Comparison of ENCODE assay signal across 9 cellular contexts in genomic region chr9:133935328-133936040, GRCh38. TPM values are rescaled to one million over a fixed set of nuclear protein-coding genes. Genes with fewer than 3 reads are reported as not detected.
DNase-seq lines count a peak whose midpoint lies in the region; ATAC-seq and TF ChIP-seq lines count a peak whose summit lies in the region.
"Had no signal": no experiment of that assay in that cellular context is flagged by ENCODE, and none has a peak within 500 bp of the region (broad histone marks: within the 10 kb centered on the region; RNA-seq: fewer than 3 reads in every experiment).

No MANE protein-coding gene starts in this region.

- H3K4me3 ChIP-seq in Peyer's patch (peak overlapping the region in 1 of 4 donors; percentile 3), esophagus muscularis mucosa (peak overlapping the region in 1 of 4 donors; percentile 0), muscle layer of duodenum (ENCODE audit: low read depth in 1 of 2, low read length in 2 of 2) (no peak overlapping the region)

- H3K9me3 Mint-ChIP-seq in activated CD4-positive, alpha-beta T cell treated with anti-CD3 and anti-CD28 coated beads, Interleukin-2, amount 10 ng/mL, durations not matched to agents 24 days and 14 days, result peaks cover 4% of the 10 kb centered on the region

- H3K4me3 Mint-ChIP-seq in activated CD4-positive, alpha-beta T cell treated with anti-CD3 and anti-CD28 coated beads, Interleukin-2, amount 10 ng/mL, durations not matched to agents 24 days and 14 days, result no peak overlapping the region

- ATAC-seq in GM18867 (IDR thresholded peaks at IDR 0.05; ENCODE audit: unreplicated experiment), result no peak

- H3K27me3 ChIP-seq in Peyer's patch (no peaks in the 10 kb centered on the region), esophagus muscularis mucosa (no peaks in the 10 kb centered on the region), muscle layer of duodenum (ENCODE audit: low read depth, low read length) (no peaks in the 10 kb centered on the region)

- H3K36me3 ChIP-seq in Peyer's patch (peaks cover 0 to 8% (median 0%) of the 10 kb centered on the region in 3 donors), esophagus muscularis mucosa (peaks cover 0 to 19% (median 6%) of the 10 kb centered on the region in 4 donors), muscle layer of duodenum (ENCODE audit: control insufficient read depth in 1 of 2, insufficient read depth in 2 of 2, low read length in 2 of 2) (peaks cover 3 to 5% of the 10 kb centered on the region in 2 donors)

- H3K27ac ChIP-seq in Peyer's patch, result peak overlapping the region; percentile 38 to 92 (median 89)
- H3K27ac ChIP-seq in esophagus muscularis mucosa (replicated peaks in 1 of 4), result peak overlapping the region; percentile 7 to 53 (median 33)
- H3K27ac ChIP-seq in muscle layer of duodenum (ENCODE audit: low read length), result peak overlapping the region; percentile 63

- H3K36me3 Mint-ChIP-seq in activated CD4-positive, alpha-beta T cell treated with anti-CD3 and anti-CD28 coated beads, Interleukin-2, amount 10 ng/mL, durations not matched to agents 24 days and 14 days (ENCODE audit: low read depth), result no peaks in the 10 kb centered on the region

- intact Hi-C loops in esophagus muscularis mucosa (cut with DNase I), result no loop called here
- intact Hi-C loops in activated CD4-positive, alpha-beta T cell treated with anti-CD3 and anti-CD28 coated beads, Interleukin-2, amount 10 ng/mL, durations not matched to agents 24 days and 14 days (cut with micrococcal nuclease), result no loop called here

- H3K9me3 ChIP-seq in Peyer's patch (no peaks in the 10 kb centered on the region), esophagus muscularis mucosa (no peaks in the 10 kb centered on the region), muscle layer of duodenum (ENCODE audit: control insufficient read depth in 1 of 2, low read length in 2 of 2) (no peaks in the 10 kb centered on the region)

- TF ChIP-seq POLR2A in Peyer's patch (IDR thresholded peaks at IDR 0.05) (no peak), esophagus muscularis mucosa (IDR thresholded peaks at IDR 0.05; ENCODE audit: low read depth) (no peak)

- in situ Hi-C loops in ACHN (cut with HindIII; ENCODE audit: low pct_ligation_motif_present, low pct_unique_long_range_greater_than_20kb, low sequenced_read_pairs), result no loop called here

- no peak for TF ChIP-seq EP300 in esophagus muscularis mucosa (IDR thresholded peaks at IDR 0.05)

- H3K4me1 ChIP-seq in Peyer's patch (peaks cover 0 to 29% (median 12%) of the 10 kb centered on the region in 4 donors), esophagus muscularis mucosa (peaks cover 0 to 33% (median 26%) of the 10 kb centered on the region in 4 donors), muscle layer of duodenum (ENCODE audit: control insufficient read depth in 1 of 2, insufficient read depth in 2 of 2, low read length in 2 of 2) (peaks cover 0 to 5% of the 10 kb centered on the region in 2 donors)

- peak; percentile 64 for DNase-seq in ACHN
- DNase-seq in Peyer's patch, result peak in 2 of 3 donors; percentile 74 to 78
- no peak for DNase-seq in esophagus muscularis mucosa (ENCODE audit: extremely low spot score)
- DNase-seq in activated CD4-positive, alpha-beta T cell treated with anti-CD3 and anti-CD28 coated beads, Interleukin-2, amount 10 ng/mL, durations not matched to agents 24 days and 14 days, result no peak
- no peak for DNase-seq in NCI-H1930 (lab: John Stamatoyannopoulos, UW)
- DNase-seq in SIG-M5 (lab: John Stamatoyannopoulos, UW), result no peak
- DNase-seq: activated CD8-positive, alpha-beta memory T cell treated with anti-CD3 and anti-CD28 coated beads for 24 hours had no signal

- H3K27ac Mint-ChIP-seq in activated CD4-positive, alpha-beta T cell treated with anti-CD3 and anti-CD28 coated beads, Interleukin-2, amount 10 ng/mL, durations not matched to agents 24 days and 14 days, result no peak overlapping the region

- TF ChIP-seq CTCF in Peyer's patch (IDR thresholded peaks at IDR 0.05) (peak in 3 of 6 experiments; percentile 28 to 34 (median 29)), esophagus muscularis mucosa (IDR thresholded peaks at IDR 0.05) (no peak)

- WGBS in esophagus muscularis mucosa, result 71% methylated on average over 15 of the region's 30 CpGs

- H3K4me1 Mint-ChIP-seq in activated CD4-positive, alpha-beta T cell treated with anti-CD3 and anti-CD28 coated beads, Interleukin-2, amount 10 ng/mL, durations not matched to agents 24 days and 14 days, result no peaks in the 10 kb centered on the region

- no peaks in the 10 kb centered on the region for H3K27me3 Mint-ChIP-seq in activated CD4-positive, alpha-beta T cell treated with anti-CD3 and anti-CD28 coated beads, Interleukin-2, amount 10 ng/mL, durations not matched to agents 24 days and 14 days

RNA-seq across cellular contexts. Expression of gene VAV2, which starts 56.6 kb away (rescaled TPM):
- total RNA-seq in Peyer's patch (10 to 100 TPM; 47.9 to 61.8 (median 58.9) TPM), esophagus muscularis mucosa (10 to 100 TPM in 2 of 4 donors, 1 to 10 TPM in 2; 9.1 to 13.5 (median 10.1) TPM)
- total RNA-seq in activated CD4-positive, alpha-beta T cell treated with anti-CD3 and anti-CD28 coated beads, Interleukin-2, amount 10 ng/mL, durations not matched to agents 24 days and 14 days, result 6.3 and 9.0 TPM in 2 replicates

Comparison
In these comparisons a context has a peak if more than half of its experiments do, and no peak if none do; other contexts are left out.
1. DNase-seq: peak in ACHN (single experiment) and Peyer's patch (2 of 3); none in esophagus muscularis mucosa (single experiment), activated CD4-positive, alpha-beta T cell treated with anti-CD3 and anti-CD28 coated beads, Interleukin-2, amount 10 ng/mL, durations not matched to agents 24 days and 14 days (single experiment), NCI-H1930 (0 of 2) and SIG-M5 (single experiment).
2. H3K27ac ChIP-seq: peak in every context shown above with its lines; median percentile 89 in Peyer's patch; 63 in muscle layer of duodenum; 33 in esophagus muscularis mucosa.